In the genomic region with DNA sequence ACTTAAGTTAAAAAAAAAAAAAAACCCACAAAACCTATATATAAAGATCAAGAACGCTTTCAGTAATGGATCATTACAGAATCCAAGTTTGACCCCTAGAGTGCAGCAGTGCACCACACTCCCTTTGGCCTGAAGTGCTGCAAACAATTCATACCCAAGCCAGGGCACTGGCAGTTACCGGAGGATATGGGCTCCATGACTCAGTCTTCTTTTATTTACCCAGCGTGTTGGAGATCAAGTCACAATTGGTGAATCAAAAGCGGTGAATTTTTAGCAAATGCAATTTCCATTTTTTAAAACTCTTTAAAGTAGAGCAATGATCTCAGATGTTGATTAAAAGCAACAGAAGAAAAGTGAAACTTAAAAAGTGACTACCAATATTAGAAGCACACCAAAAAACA, we compare ENCODE assay signal across 1 cellular context.
A peak's percentile ranks its signal among the peaks of the same experiment; 100 is the strongest.
TF ChIP-seq lines count a peak whose summit lies in the region.

No MANE protein-coding gene starts in this region.

TF ChIP-seq in IMR-90, 13 proteins besides CTCF, POLR2A, EP300 and RAD21:
- no peak for TF ChIP-seq ELK1 (IDR thresholded peaks at IDR 0.05; ENCODE audit: borderline replicate concordance, low read depth, low read length)
- TF ChIP-seq USF2 (IDR thresholded peaks at IDR 0.05; ENCODE audit: low read depth, low read length): no peak
- TF ChIP-seq BHLHE40 (IDR thresholded peaks at IDR 0.05; ENCODE audit: low read depth, low read length): 0 out of 2 replicates have a peak, but pooled peaks have one; percentile 30
- peak; percentile 29; the same call in 1 of the 2 replicates for TF ChIP-seq MXI1 (IDR thresholded peaks at IDR 0.05; ENCODE audit: borderline replicate concordance, low read depth, low read length)
- TF ChIP-seq CEBPB (IDR thresholded peaks at IDR 0.05; ENCODE audit: low read depth, low read length): no peak
- TF ChIP-seq MAZ (IDR thresholded peaks at IDR 0.05; ENCODE audit: borderline replicate concordance, low read depth, low read length): no peak
- peak; percentile 52; the same call in 1 of the 2 replicates for TF ChIP-seq FOS (IDR thresholded peaks at IDR 0.05; ENCODE audit: low read depth, low read length)
- TF ChIP-seq NFE2L2 (IDR thresholded peaks at IDR 0.05; ENCODE audit: low read depth, low read length): no peak
- peak; percentile 99 for TF ChIP-seq SMC3 (IDR thresholded peaks at IDR 0.05; ENCODE audit: low read depth, low read length)
- no peak for TF ChIP-seq MAFK (IDR thresholded peaks at IDR 0.05; ENCODE audit: low read depth, low read length)
- TF ChIP-seq CHD1 (IDR thresholded peaks at IDR 0.05; ENCODE audit: low read depth, low read length): no peak
